18 cellular contexts compared by ENCODE assay signal in the genomic region with DNA sequence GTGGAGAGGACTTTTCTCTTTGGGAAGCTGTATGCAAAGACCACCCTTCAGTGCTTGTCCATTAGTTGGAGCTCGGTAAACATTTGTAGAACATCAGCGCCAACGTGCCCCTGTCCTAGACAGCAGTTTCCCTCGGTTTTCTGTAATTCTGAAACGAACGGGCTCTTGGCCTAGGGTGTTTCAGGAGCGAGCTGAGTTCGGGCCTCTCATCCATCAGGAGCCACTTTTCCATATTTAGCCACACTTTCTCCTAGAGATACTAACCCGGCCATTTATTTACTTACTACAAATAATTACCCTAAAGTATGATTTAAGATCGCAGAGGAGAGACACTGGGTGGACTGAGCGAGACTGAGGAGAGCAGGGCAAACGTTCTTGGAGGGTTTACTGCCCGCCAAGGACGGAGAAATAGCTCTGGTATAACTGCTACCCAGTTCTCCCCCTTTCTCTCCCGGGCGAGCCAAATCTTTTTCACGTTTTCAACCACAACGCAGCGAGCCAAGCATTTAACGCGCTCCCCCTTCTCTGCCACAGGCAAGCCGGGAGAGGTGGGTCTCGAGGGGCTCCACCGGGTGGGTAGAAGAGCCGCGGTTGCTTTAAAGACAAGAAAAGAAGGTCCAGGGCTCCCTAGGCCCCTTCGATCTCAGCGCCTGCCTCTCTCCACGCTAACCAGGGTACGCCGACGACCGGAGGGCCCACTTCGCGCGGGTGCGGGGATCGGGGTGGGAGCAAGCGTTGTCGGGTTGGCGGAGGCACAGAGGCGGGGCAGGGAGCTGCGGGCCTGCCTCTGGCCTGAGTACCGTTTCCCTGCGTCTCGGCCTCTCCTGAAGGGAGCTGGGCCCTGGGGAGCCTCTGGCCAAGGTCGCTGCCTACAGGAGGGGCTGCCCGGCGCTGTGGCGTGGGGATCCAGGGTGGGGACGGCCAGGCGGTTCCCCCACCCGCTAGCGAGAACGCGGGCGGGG. TPM values are rescaled to one million over a fixed set of nuclear protein-coding genes. Genes with fewer than 3 reads are reported as not detected.
DNase-seq lines count a peak whose midpoint lies in the region; ATAC-seq and TF ChIP-seq lines count a peak whose summit lies in the region.
"Had no signal": no experiment of that assay in that cellular context is flagged by ENCODE, and none has a peak within 500 bp of the region (broad histone marks: within the 10 kb centered on the region; RNA-seq: fewer than 3 reads in every experiment).

No MANE protein-coding gene starts in this region.

- H3K36me3 Mint-ChIP-seq in stimulated activated naive B cell treated with anti-CD40 and anti-IgM and Interleukin-4, amounts not matched to agents 10 μg/mL and 1 μg/mL and 100 μg/mL, for 72 hours = peaks cover 6 to 16% of the 10 kb centered on the region in 2 donors

- peak overlapping the region; percentile 50 to 71 (median 64) for H3K4me3 ChIP-seq in esophagus muscularis mucosa
- H3K4me3 ChIP-seq: Peyer's patch had no signal

- ATAC-seq in stimulated activated naive B cell treated with anti-CD40 and anti-IgM and Interleukin-4, amounts not matched to agents 10 μg/mL and 1 μg/mL and 100 μg/mL, for 72 hours (replicated peaks) = no peak
- ATAC-seq: natural killer cell had no signal

- H3K9me3 Mint-ChIP-seq in stimulated activated naive B cell treated with anti-CD40 and anti-IgM and Interleukin-4, amounts not matched to agents 10 μg/mL and 1 μg/mL and 100 μg/mL, for 72 hours = peaks cover 7 to 12% of the 10 kb centered on the region in 2 donors

- peaks cover 0 to 88% (median 13%) of the 10 kb centered on the region in 4 donors for H3K27me3 ChIP-seq in esophagus muscularis mucosa

- H3K9me3 ChIP-seq in esophagus muscularis mucosa = no peaks in the 10 kb centered on the region

- intact Hi-C loops in esophagus muscularis mucosa (cut with DNase I) = loop anchor here (5.0 to 10.0 kb wide), 3 partner anchors 339 to 841 kb away; no protein-coding TSS in a partner anchor

- no peak for TF ChIP-seq POLR2A in esophagus muscularis mucosa (IDR thresholded peaks at IDR 0.05; ENCODE audit: low read depth)

- H3K27ac ChIP-seq in esophagus muscularis mucosa (replicated peaks in 1 of 4) = peak overlapping the region; percentile 87 to 91 (median 90)
- H3K27ac ChIP-seq: Peyer's patch had no signal

- H3K4me1 Mint-ChIP-seq in stimulated activated naive B cell treated with anti-CD40 and anti-IgM and Interleukin-4, amounts not matched to agents 10 μg/mL and 1 μg/mL and 100 μg/mL, for 72 hours = peaks cover 15 to 35% of the 10 kb centered on the region in 2 donors

- 21% methylated on average over 50 of the region's 57 CpGs for WGBS in esophagus muscularis mucosa

- peaks cover 35 to 48% (median 46%) of the 10 kb centered on the region in 4 donors for H3K4me1 ChIP-seq in esophagus muscularis mucosa

- H3K36me3 ChIP-seq in esophagus muscularis mucosa = no peaks in the 10 kb centered on the region
- H3K36me3 ChIP-seq: Peyer's patch had no signal

- peak overlapping the region; percentile 67 for H3K27ac Mint-ChIP-seq in stimulated activated naive B cell treated with anti-CD40 and anti-IgM and Interleukin-4, amounts not matched to agents 10 μg/mL and 1 μg/mL and 100 μg/mL, for 72 hours
- H3K27ac Mint-ChIP-seq: natural killer cell had no signal

- TF ChIP-seq CTCF in esophagus muscularis mucosa (IDR thresholded peaks at IDR 0.05) = no peak

- peaks cover 67 to 78% of the 10 kb centered on the region in 2 donors for H3K27me3 Mint-ChIP-seq in stimulated activated naive B cell treated with anti-CD40 and anti-IgM and Interleukin-4, amounts not matched to agents 10 μg/mL and 1 μg/mL and 100 μg/mL, for 72 hours

- no peak for TF ChIP-seq EP300 in esophagus muscularis mucosa (IDR thresholded peaks at IDR 0.05)

- peak; percentile 53 for DNase-seq in activated CD8-positive, alpha-beta memory T cell treated with anti-CD3 and anti-CD28 coated beads, Interleukin-2, amount 50 U/mL, for 48 hours
- no peak for DNase-seq in activated CD8-positive, alpha-beta memory T cell treated with anti-CD3 and anti-CD28 coated beads for 24 hours
- no peak for DNase-seq in esophagus muscularis mucosa (ENCODE audit: extremely low spot score)
- DNase-seq in myocyte (ENCODE audit: low read depth) = peak; percentile 68
- DNase-seq in stimulated activated naive B cell treated with anti-CD40 and anti-IgM and Interleukin-4, amounts not matched to agents 10 μg/mL and 1 μg/mL and 100 μg/mL, for 72 hours = no peak
- no peak for DNase-seq in NCI-H345 (lab: John Stamatoyannopoulos, UW)
- DNase-seq in T-helper 9 cell = no peak
- DNase-seq in activated T-cell treated with anti-CD3 and anti-CD28 coated beads for 4 hours = no peak
- DNase-seq: activated CD4-positive, alpha-beta T cell treated with anti-CD3 and anti-CD28 coated beads for 1 hour; activated effector memory CD4-positive, alpha-beta T cell treated with anti-CD3 and anti-CD28 coated beads, Interleukin-2, amount 50 U/mL, for 16 hours; COR-L47; GF-D8; natural killer cell; NCI-H187 treated with DMSO at 0.1 percent for 48 hours; NCI-H69; Peyer's patch; small intestine had no signal

- peak overlapping the region in 1 of 2 donors; percentile 25 for H3K4me3 Mint-ChIP-seq in stimulated activated naive B cell treated with anti-CD40 and anti-IgM and Interleukin-4, amounts not matched to agents 10 μg/mL and 1 μg/mL and 100 μg/mL, for 72 hours
- H3K4me3 Mint-ChIP-seq: natural killer cell had no signal

RNA-seq across cellular contexts. Expression of gene PITX2, which starts 10.8 kb away (rescaled TPM):
- 10 to 100 TPM; 17.4 to 48.6 (median 34.0) TPM for total RNA-seq in esophagus muscularis mucosa
- 66.1 and 140 TPM in 2 replicates for total RNA-seq in myocyte
- 61.1 TPM for polyA plus RNA-seq in myocyte (2012)
- total RNA-seq: dermis microvascular lymphatic vessel endothelial cell, natural killer cell had no signal

Comparison
In these comparisons a context has a peak if more than half of its experiments do, and no peak if none do; other contexts are left out.
1. DNase-seq: peak in activated CD8-positive, alpha-beta memory T cell treated with anti-CD3 and anti-CD28 coated beads, Interleukin-2, amount 50 U/mL, for 48 hours (single experiment) and myocyte (single experiment); none in activated CD8-positive, alpha-beta memory T cell treated with anti-CD3 and anti-CD28 coated beads for 24 hours (single experiment), esophagus muscularis mucosa (single experiment), stimulated activated naive B cell treated with anti-CD40 and anti-IgM and Interleukin-4, amounts not matched to agents 10 μg/mL and 1 μg/mL and 100 μg/mL, for 72 hours (single experiment), NCI-H345 (single experiment), T-helper 9 cell (single experiment) and activated T-cell treated with anti-CD3 and anti-CD28 coated beads for 4 hours (single experiment).